ENCODE assay signal across 9 cellular contexts in the genomic region with DNA sequence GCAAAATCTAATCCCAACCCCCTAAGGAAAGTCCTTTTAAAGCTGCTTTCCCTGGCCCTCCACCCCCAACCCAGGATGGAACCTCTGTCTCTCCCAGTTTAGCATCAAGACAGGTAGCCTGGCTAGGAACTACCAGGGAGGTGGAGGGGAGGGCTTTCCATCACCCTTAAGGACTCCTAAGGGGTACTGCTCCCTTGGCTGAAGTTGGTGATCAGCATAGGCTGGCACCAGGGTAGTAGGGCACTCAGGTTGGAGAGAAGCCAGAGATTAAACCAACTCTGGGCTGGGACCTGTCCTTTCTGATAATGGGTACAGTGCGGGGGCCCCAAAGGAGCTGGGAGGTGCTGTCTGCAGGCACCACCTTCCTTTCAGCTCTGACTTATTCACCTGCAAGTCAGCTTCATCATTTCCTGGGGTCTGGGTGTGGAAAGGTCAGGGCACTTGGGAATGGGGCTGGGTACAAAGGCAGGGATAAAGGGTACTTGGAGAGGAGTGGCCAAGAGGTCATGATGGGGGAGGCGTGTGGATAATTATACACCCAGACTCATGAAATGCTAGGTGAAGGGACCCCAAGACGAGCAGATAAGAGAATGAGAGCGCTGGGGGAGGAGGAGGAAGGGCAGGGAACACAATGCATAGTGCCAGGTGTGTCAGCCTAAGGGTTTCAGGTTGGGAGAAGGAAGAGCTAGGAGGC. TPM values are rescaled to one million over a fixed set of nuclear protein-coding genes. Genes with fewer than 3 reads are reported as not detected.
DNase-seq lines count a peak whose midpoint lies in the region; TF ChIP-seq lines count a peak whose summit lies in the region.
"Had no signal": no experiment of that assay in that cellular context is flagged by ENCODE, and none has a peak within 500 bp of the region (broad histone marks: within the 10 kb centered on the region; RNA-seq: fewer than 3 reads in every experiment).

No MANE protein-coding gene starts in this region.

- no peaks in the 10 kb centered on the region for H3K9me3 Mint-ChIP-seq in activated T-cell treated with anti-CD3 and anti-CD28 coated beads, Interleukin-2, amount 50 U/mL, for 24 hours
- H3K9me3 Mint-ChIP-seq in activated CD4-positive, alpha-beta memory T cell treated with anti-CD3 and anti-CD28 coated beads, Interleukin-2, amount 10 ng/mL, durations not matched to agents 7 days and 5 days = no peaks in the 10 kb centered on the region

- DNase-seq in activated T-cell treated with anti-CD3 and anti-CD28 coated beads, Interleukin-2, amount 50 U/mL, for 24 hours = peak; percentile 58
- DNase-seq in activated T-cell treated with anti-CD3 and anti-CD28 coated beads, Interleukin-2, amount 50 U/mL, for 1 hour = no peak
- DNase-seq in activated CD4-positive, alpha-beta memory T cell treated with anti-CD3 and anti-CD28 coated beads, Interleukin-2, amount 10 ng/mL, durations not matched to agents 7 days and 5 days = no peak
- DNase-seq in globus pallidus (ENCODE audit: low spot score) (peak; percentile 60), SKM-1 (lab: John Stamatoyannopoulos, UW; ENCODE audit: unreplicated experiment) (no peak), NCI-H446 treated with DMSO at 0.1 percent for 48 hours (lab: John Stamatoyannopoulos, UW) (no peak), GM10248 (ENCODE audit: extremely low spot score) (no peak)

- no peaks in the 10 kb centered on the region for H3K27me3 Mint-ChIP-seq in activated T-cell treated with anti-CD3 and anti-CD28 coated beads, Interleukin-2, amount 50 U/mL, for 24 hours
- no peaks in the 10 kb centered on the region for H3K27me3 Mint-ChIP-seq in activated CD4-positive, alpha-beta memory T cell treated with anti-CD3 and anti-CD28 coated beads, Interleukin-2, amount 10 ng/mL, durations not matched to agents 7 days and 5 days

- peak overlapping the region; percentile 99 for H3K27ac ChIP-seq in skeletal muscle tissue (ENCODE audit: low read depth, low read length)

- no peaks in the 10 kb centered on the region for H3K9me3 ChIP-seq in skeletal muscle tissue (ENCODE audit: control insufficient read depth in 3 of 3, low read length in 3 of 3)

- H3K36me3 ChIP-seq in skeletal muscle tissue (ENCODE audit: control insufficient read depth in 3 of 3, insufficient read depth in 3 of 3, low read length in 3 of 3) = peaks cover 0 to under 1% (median 0%) of the 10 kb centered on the region in 3 donors

- peak overlapping the region; percentile 74 to 88 (median 85) for H3K4me3 ChIP-seq in skeletal muscle tissue (ENCODE audit: low read length in 3 of 3)

- peak overlapping the region; percentile 98 for H3K27ac Mint-ChIP-seq in activated T-cell treated with anti-CD3 and anti-CD28 coated beads, Interleukin-2, amount 50 U/mL, for 24 hours
- H3K27ac Mint-ChIP-seq in activated CD4-positive, alpha-beta memory T cell treated with anti-CD3 and anti-CD28 coated beads, Interleukin-2, amount 10 ng/mL, durations not matched to agents 7 days and 5 days = peak overlapping the region; percentile 93

- POLR2A ChIA-PET in activated CD4-positive, alpha-beta memory T cell treated with anti-CD3 and anti-CD28 coated beads, Interleukin-2, amount 10 ng/mL, durations not matched to agents 7 days and 5 days (lab: Charles Lee) = interaction anchor here (0.6 to 7.5 kb wide), 18 partner anchors 10 to 703 kb away, joined by 3 to 68 read pairs (median 4); a partner anchor contains a TSS
- POLR2A ChIA-PET in GM10248 (lab: Yijun Ruan, JAX) = interaction anchor here (0.5 to 1.5 kb wide), 4 partner anchors 31 to 300 kb away, joined by 3 to 4 read pairs (median 4); no protein-coding TSS in a partner anchor

- CTCF ChIA-PET in activated CD4-positive, alpha-beta memory T cell treated with anti-CD3 and anti-CD28 coated beads, Interleukin-2, amount 10 ng/mL, durations not matched to agents 7 days and 5 days (lab: Charles Lee) = interaction anchor here (0.6 to 9.1 kb wide), 17 partner anchors 9 to 306 kb away, joined by 3 to 80 read pairs (median 5); a partner anchor contains a TSS
- CTCF ChIA-PET in GM10248 (lab: Yijun Ruan, JAX) = interaction anchor here (0.9 to 19.5 kb wide), 12 partner anchors 9 to 726 kb away, joined by 3 to 215 read pairs (median 4); a partner anchor contains a TSS

- TF ChIP-seq CTCF in GM10248 (IDR thresholded peaks at IDR 0.05; ENCODE audit: control extremely low read depth, extremely low read depth, low read depth, missing control alignments) = no peak

- H3K4me1 ChIP-seq in skeletal muscle tissue (ENCODE audit: control insufficient read depth in 3 of 3, insufficient read depth in 3 of 3, low read length in 3 of 3) = peaks cover 77 to 88% (median 77%) of the 10 kb centered on the region in 3 donors

- H3K4me1 Mint-ChIP-seq in activated T-cell treated with anti-CD3 and anti-CD28 coated beads, Interleukin-2, amount 50 U/mL, for 24 hours (ENCODE audit: low read depth) = peaks cover 78% of the 10 kb centered on the region
- peaks cover 66% of the 10 kb centered on the region for H3K4me1 Mint-ChIP-seq in activated CD4-positive, alpha-beta memory T cell treated with anti-CD3 and anti-CD28 coated beads, Interleukin-2, amount 10 ng/mL, durations not matched to agents 7 days and 5 days

- H3K36me3 Mint-ChIP-seq in activated T-cell treated with anti-CD3 and anti-CD28 coated beads, Interleukin-2, amount 50 U/mL, for 24 hours (ENCODE audit: low read depth) = peaks cover 74% of the 10 kb centered on the region
- peaks cover 77% of the 10 kb centered on the region for H3K36me3 Mint-ChIP-seq in activated CD4-positive, alpha-beta memory T cell treated with anti-CD3 and anti-CD28 coated beads, Interleukin-2, amount 10 ng/mL, durations not matched to agents 7 days and 5 days (ENCODE audit: low read depth)

- peak overlapping the region; percentile 87 for H3K4me3 Mint-ChIP-seq in activated T-cell treated with anti-CD3 and anti-CD28 coated beads, Interleukin-2, amount 50 U/mL, for 24 hours
- peak overlapping the region; percentile 100 for H3K4me3 Mint-ChIP-seq in activated CD4-positive, alpha-beta memory T cell treated with anti-CD3 and anti-CD28 coated beads, Interleukin-2, amount 10 ng/mL, durations not matched to agents 7 days and 5 days

- H3K9ac ChIP-seq in skeletal muscle tissue (ENCODE audit: low read depth in 1 of 3, low read length in 3 of 3) = peak overlapping the region; percentile 85 to 98 (median 92)

- no peaks in the 10 kb centered on the region for H3K27me3 ChIP-seq in skeletal muscle tissue (ENCODE audit: control insufficient read depth in 3 of 3, insufficient read depth in 3 of 3, low read length in 3 of 3)

RNA-seq across cellular contexts. Expression of a gene that starts 1.3 kb away (rescaled TPM):
- total RNA-seq in activated CD4-positive, alpha-beta memory T cell treated with anti-CD3 and anti-CD28 coated beads, Interleukin-2, amount 10 ng/mL, durations not matched to agents 7 days and 5 days = 100 to 1,000 TPM; 159 to 164 TPM
- 135 TPM for total RNA-seq in skeletal muscle tissue

RNA-seq across cellular contexts. Expression of a gene that starts 35.6 kb away (rescaled TPM):
- total RNA-seq in activated CD4-positive, alpha-beta memory T cell treated with anti-CD3 and anti-CD28 coated beads, Interleukin-2, amount 10 ng/mL, durations not matched to agents 7 days and 5 days = not detected
- not detected for total RNA-seq in skeletal muscle tissue
- total RNA-seq: dermis microvascular lymphatic vessel endothelial cell had no signal

RNA-seq across cellular contexts. Expression of a gene that starts 42.8 kb away (rescaled TPM):
- 10 to 100 TPM; 63.8 to 71.4 TPM for total RNA-seq in activated CD4-positive, alpha-beta memory T cell treated with anti-CD3 and anti-CD28 coated beads, Interleukin-2, amount 10 ng/mL, durations not matched to agents 7 days and 5 days
- total RNA-seq in skeletal muscle tissue = 26.6 TPM

RNA-seq across cellular contexts. Expression of a gene that starts 43.7 kb away (rescaled TPM):
- 100 to 1,000 TPM; 262 to 268 TPM for total RNA-seq in activated CD4-positive, alpha-beta memory T cell treated with anti-CD3 and anti-CD28 coated beads, Interleukin-2, amount 10 ng/mL, durations not matched to agents 7 days and 5 days
- 276 TPM for total RNA-seq in skeletal muscle tissue

Comparison
In these comparisons a context has a peak if more than half of its experiments do, and no peak if none do; other contexts are left out.
1. DNase-seq: peak in activated T-cell treated with anti-CD3 and anti-CD28 coated beads, Interleukin-2, amount 50 U/mL, for 24 hours (single experiment) and globus pallidus (single experiment); none in activated T-cell treated with anti-CD3 and anti-CD28 coated beads, Interleukin-2, amount 50 U/mL, for 1 hour (single experiment), activated CD4-positive, alpha-beta memory T cell treated with anti-CD3 and anti-CD28 coated beads, Interleukin-2, amount 10 ng/mL, durations not matched to agents 7 days and 5 days (single experiment), SKM-1 (single experiment), NCI-H446 treated with DMSO at 0.1 percent for 48 hours (single experiment) and GM10248 (single experiment).